23 cellular contexts compared by ENCODE assay signal in the genomic region with DNA sequence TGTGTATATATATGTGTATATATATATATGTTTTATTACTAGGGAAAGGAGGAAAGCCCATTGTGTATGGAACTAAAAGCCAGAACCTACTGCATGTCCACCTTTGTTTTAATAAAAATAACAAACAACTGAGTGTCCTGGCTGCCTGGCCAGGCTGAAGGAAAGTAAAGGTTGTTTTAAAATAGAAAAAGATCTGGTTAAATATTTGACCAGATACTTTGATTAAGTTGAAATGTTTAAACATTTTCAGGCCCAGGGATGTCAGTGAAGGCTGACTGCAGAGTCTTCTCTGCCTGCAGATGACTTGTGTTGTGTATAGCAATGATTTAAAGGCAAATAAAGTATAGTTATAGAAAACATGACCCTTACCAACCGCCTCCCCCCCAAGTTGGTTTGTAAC. TPM values are rescaled to one million over a fixed set of nuclear protein-coding genes. Genes with fewer than 3 reads are reported as not detected.
DNase-seq lines count a peak whose midpoint lies in the region; ATAC-seq, FAIRE-seq and TF ChIP-seq lines count a peak whose summit lies in the region.
"Had no signal": no experiment of that assay in that cellular context is flagged by ENCODE, and none has a peak within 500 bp of the region (broad histone marks: within the 10 kb centered on the region; RNA-seq: fewer than 3 reads in every experiment).

No MANE protein-coding gene starts in this region.

- no peak for TF ChIP-seq POLR2A in HepG2 (IDR thresholded peaks at IDR 0.05; ENCODE audit: insufficient read depth in 1 of 2, low read depth in 2 of 2, low read length in 2 of 2)
- no peak for TF ChIP-seq POLR2A in gastroesophageal sphincter (IDR thresholded peaks at IDR 0.05)
- TF ChIP-seq POLR2A in gastrocnemius medialis (IDR thresholded peaks at IDR 0.05), result no peak
- no peak for TF ChIP-seq POLR2A in uterus (IDR thresholded peaks at IDR 0.05)
- TF ChIP-seq POLR2A in testis (IDR thresholded peaks at IDR 0.05), result no peak

- no peak overlapping the region for H3K9ac ChIP-seq in liver (ENCODE audit: low read depth in 1 of 2, low read length in 2 of 2)
- H3K9ac ChIP-seq in HepG2 (ENCODE audit: insufficient read depth, low read depth, low read length), result no peak overlapping the region
- H3K9ac ChIP-seq: BLaER1 treated with 17β-estradiol and CSF1 and Interleukin-3, amounts not matched to agents 10 nM and 100 nM had no signal

- CTCF ChIA-PET in HepG2 (lab: Yijun Ruan, JAX; ENCODE audit: low intra/inter-chr PET ratio, low total read pairs), result no interaction called here

- FAIRE-seq in HepG2 (lab: Jason Lieb, UNC), result no peak
- FAIRE-seq: H1 had no signal

- H3K27me3 ChIP-seq in liver (ENCODE audit: control insufficient read depth in 4 of 4, insufficient read depth in 4 of 4, low read length in 3 of 4), result no peaks in the 10 kb centered on the region
- no peaks in the 10 kb centered on the region for H3K27me3 ChIP-seq in HepG2 (ENCODE audit: control insufficient read depth in 1 of 2, insufficient read depth in 2 of 2, low read length in 2 of 2)
- H3K27me3 ChIP-seq in gastroesophageal sphincter, result no peaks in the 10 kb centered on the region
- no peaks in the 10 kb centered on the region for H3K27me3 ChIP-seq in gastrocnemius medialis
- no peaks in the 10 kb centered on the region for H3K27me3 ChIP-seq in uterus
- H3K27me3 ChIP-seq in testis, result no peaks in the 10 kb centered on the region
- H3K27me3 ChIP-seq: BLaER1 treated with 17β-estradiol and CSF1 and Interleukin-3, amounts not matched to agents 10 nM and 100 nM; MG63 had no signal

- peaks cover 95% of the 10 kb centered on the region for H3K79me2 ChIP-seq in HepG2 (ENCODE audit: insufficient read depth, low read length)

- no peak overlapping the region for H2AFZ ChIP-seq in HepG2 (ENCODE audit: low read length)
- H2AFZ ChIP-seq: PC-9 had no signal

- H3K27ac ChIP-seq in liver (ENCODE audit: low read depth in 1 of 2, low read length in 2 of 2), result peak overlapping the region; percentile 9 to 24
- H3K27ac ChIP-seq in HepG2 (ENCODE audit: extremely low read length, insufficient read depth, low read length), result no peak overlapping the region
- H3K27ac ChIP-seq in gastroesophageal sphincter, result peak overlapping the region in 3 of 4 donors; percentile 25 to 65 (median 41)
- peak overlapping the region; percentile 24 to 58 (median 51) for H3K27ac ChIP-seq in gastrocnemius medialis
- H3K27ac ChIP-seq in uterus, result peak overlapping the region; percentile 10 to 30
- no peak overlapping the region for H3K27ac ChIP-seq in testis
- H3K27ac ChIP-seq: BLaER1 treated with 17β-estradiol and CSF1 and Interleukin-3, amounts not matched to agents 10 nM and 100 nM; PC-9 had no signal

- H3K36me3 ChIP-seq in liver (ENCODE audit: control insufficient read depth in 4 of 4, insufficient read depth in 3 of 4, low read depth in 1 of 4, low read length in 3 of 4), result no peaks in the 10 kb centered on the region
- peaks cover 1 to 4% of the 10 kb centered on the region in 2 experiments; a peak in 2 of 5 replicates for H3K36me3 ChIP-seq in HepG2 (replicated peaks in 1 of 2; ENCODE audit: control insufficient read depth in 1 of 2, insufficient read depth in 2 of 2, low read length in 2 of 2)
- H3K36me3 ChIP-seq in gastroesophageal sphincter, result no peaks in the 10 kb centered on the region
- no peaks in the 10 kb centered on the region for H3K36me3 ChIP-seq in gastrocnemius medialis
- no peaks in the 10 kb centered on the region for H3K36me3 ChIP-seq in uterus
- no peaks in the 10 kb centered on the region for H3K36me3 ChIP-seq in testis (ENCODE audit: low read depth, missing control alignments)
- H3K36me3 ChIP-seq: BLaER1 treated with 17β-estradiol and CSF1 and Interleukin-3, amounts not matched to agents 10 nM and 100 nM had no signal

- in situ Hi-C loops in HepG2 (cut with HindIII; ENCODE audit: extremely low pct_ligation_motif_present, low pct_unique_long_range_greater_than_20kb), result no loop called here
- in situ Hi-C loops in gastrocnemius medialis (cut with MboI; ENCODE audit: low sequenced_read_pairs in 4 of 4), result no loop called here

- no peak for DNase-seq in HepG2 (ENCODE audit: low spot score)
- no peak for DNase-seq in gastrocnemius medialis
- DNase-seq in uterus, result no peak
- no peak for DNase-seq in NCI-H2107 (lab: John Stamatoyannopoulos, UW)
- no peak for DNase-seq in testis
- DNase-seq: ACHN; Caco-2; CD4-positive, alpha-beta memory T cell; DMS 273 treated with DMSO at 0.1 percent for 48 hours; DMS79 treated with DMSO at 0.1 percent for 48 hours; Kasumi-1; MG63; NCI-H1694 treated with DMSO at 0.1 percent for 48 hours; NCI-H2081 treated with DMSO at 0.1 percent for 48 hours; NCI-H748 treated with DMSO at 0.1 percent for 48 hours; RPMI8226; SHP77 treated with DMSO at 0.1 percent for 48 hours had no signal

- no peaks in the 10 kb centered on the region for H3K9me3 ChIP-seq in liver (ENCODE audit: control insufficient read depth in 4 of 4, low read length in 3 of 4)
- H3K9me3 ChIP-seq in HepG2 (ENCODE audit: low read length), result no peaks in the 10 kb centered on the region
- no peaks in the 10 kb centered on the region for H3K9me3 ChIP-seq in gastroesophageal sphincter
- no peaks in the 10 kb centered on the region for H3K9me3 ChIP-seq in gastrocnemius medialis
- H3K9me3 ChIP-seq in uterus, result no peaks in the 10 kb centered on the region
- no peaks in the 10 kb centered on the region for H3K9me3 ChIP-seq in testis
- H3K9me3 ChIP-seq: Caco-2, MG63 had no signal

- WGBS in liver, result 79% methylated on average over 1 of the region's 1 CpG
- WGBS in HepG2 (ENCODE audit: low lambda C conversion rate), result 95% methylated on average over 1 of the region's 1 CpG
- 67 to 100% methylated on average over 1 of the region's 1 CpG for WGBS in gastroesophageal sphincter (ENCODE audit: low coverage in 1 of 2), 2 donors
- WGBS in testis, 2 donors, result 90 to 94% methylated on average over 1 of the region's 1 CpG

- TF ChIP-seq EP300 in HepG2 (IDR thresholded peaks at IDR 0.05; ENCODE audit: low read depth in 2 of 2, low read length in 2 of 2), result no peak
- TF ChIP-seq EP300 in HepG2 (CRISPR knock-in tag; IDR thresholded peaks at IDR 0.05; ENCODE audit: borderline replicate concordance), result no peak
- TF ChIP-seq EP300 in gastroesophageal sphincter (IDR thresholded peaks at IDR 0.05), result no peak

- intact Hi-C loops in HepG2 (cut with micrococcal nuclease; ENCODE audit: unreplicated experiment), result no loop called here
- intact Hi-C loops in gastrocnemius medialis (cut with DNase I; ENCODE audit: low total_unique reads), result no loop called here
- intact Hi-C loops in uterus (cut with DNase I; ENCODE audit: low total_unique reads), result no loop called here
- intact Hi-C loops in testis (cut with DNase I; ENCODE audit: low total_unique reads), result no loop called here

- ATAC-seq in HepG2 (no peak), gastroesophageal sphincter (no peak), gastrocnemius medialis (no peak), HG03442 (IDR thresholded peaks at IDR 0.05; ENCODE audit: unreplicated experiment) (no peak)

- H4K20me1 ChIP-seq in HepG2 (ENCODE audit: insufficient read depth, low read length), result peaks cover 59% of the 10 kb centered on the region
- H4K20me1 ChIP-seq: BLaER1 treated with 17β-estradiol and CSF1 and Interleukin-3, amounts not matched to agents 10 nM and 100 nM had no signal

- H3K4me1 ChIP-seq in liver (ENCODE audit: control insufficient read depth in 4 of 4, insufficient read depth in 4 of 4, low read length in 3 of 4), result peaks cover 2 to 36% (median 30%) of the 10 kb centered on the region in 4 donors
- H3K4me1 ChIP-seq in HepG2 (ENCODE audit: insufficient read depth, low read length), result peaks cover 73% of the 10 kb centered on the region
- peaks cover 17 to 100% (median 48%) of the 10 kb centered on the region in 3 donors for H3K4me1 ChIP-seq in gastroesophageal sphincter
- peaks cover 47 to 85% of the 10 kb centered on the region in 2 donors for H3K4me1 ChIP-seq in gastrocnemius medialis
- H3K4me1 ChIP-seq in uterus, result peaks cover 7 to 16% of the 10 kb centered on the region in 2 donors
- peaks cover 55% of the 10 kb centered on the region for H3K4me1 ChIP-seq in testis
- H3K4me1 ChIP-seq: BLaER1 treated with 17β-estradiol and CSF1 and Interleukin-3, amounts not matched to agents 10 nM and 100 nM; Caco-2 had no signal

- TF ChIP-seq CTCF in liver (IDR thresholded peaks at IDR 0.05; ENCODE audit: low read depth, low read length, missing input control) (no peak), HepG2 (CRISPR knock-in tag; IDR thresholded peaks at IDR 0.05) (no peak), gastroesophageal sphincter (IDR thresholded peaks at IDR 0.05) (no peak), gastrocnemius medialis (IDR thresholded peaks at IDR 0.05 in 4 of 5, conservative IDR thresholded peaks at IDR 0.05 in 1 of 5) (no peak), uterus (IDR thresholded peaks at IDR 0.05) (no peak), testis (IDR thresholded peaks at IDR 0.05) (no peak)

- H3K4me2 ChIP-seq in HepG2 (ENCODE audit: low read depth, low read length), result no peak overlapping the region
- H3K4me2 ChIP-seq: BLaER1 treated with 17β-estradiol and CSF1 and Interleukin-3, amounts not matched to agents 10 nM and 100 nM; PC-9 had no signal

- POLR2A ChIA-PET in HepG2 (lab: Yijun Ruan, JAX), result no interaction called here

- no peak overlapping the region for H3K4me3 ChIP-seq in liver (ENCODE audit: low read depth in 1 of 3, low read length in 3 of 3)
- H3K4me3 ChIP-seq in HepG2 (replicated peaks in 1 of 3; ENCODE audit: insufficient read depth in 1 of 3, low read depth in 2 of 3, low read length in 3 of 3), result no peak overlapping the region
- H3K4me3 ChIP-seq in gastroesophageal sphincter, result no peak overlapping the region
- no peak overlapping the region for H3K4me3 ChIP-seq in gastrocnemius medialis
- no peak overlapping the region for H3K4me3 ChIP-seq in uterus
- no peak overlapping the region for H3K4me3 ChIP-seq in testis
- H3K4me3 ChIP-seq: BLaER1 treated with 17β-estradiol and CSF1 and Interleukin-3, amounts not matched to agents 10 nM and 100 nM; MG63; PC-9 had no signal

- TF ChIP-seq RAD21 in liver (IDR thresholded peaks at IDR 0.05) (no peak), HepG2 (CRISPR knock-in tag; IDR thresholded peaks at IDR 0.05) (no peak)

- BruUV-seq in HepG2 (replicated peaks; lab: Mats Ljungman, UMichigan), result no TSS peak

RNA-seq across cellular contexts. Expression of a gene that starts 22.8 kb away (rescaled TPM):
- total RNA-seq in liver, result 100 to 1,000 TPM in 1 of 2 donors, 10 to 100 TPM in 1; 87.1 to 191 TPM
- 10 to 100 TPM; 44.8 to 64.6 TPM for polyA plus RNA-seq in liver
- 139 and 299 TPM in 2 replicates for total RNA-seq in HepG2 (2016; rRNA removed; fragmentation: Illumina TruSeq; extraction: Trizol)
- 7.6 and 9.0 TPM in 2 replicates for total RNA-seq in HepG2 (2016; cell fraction: cytosol; rRNA removed; fragmentation: Illumina TruSeq; extraction: Trizol; ENCODE audit: low read depth)
- 109 and 295 TPM in 2 replicates for total RNA-seq in HepG2 (2016; cell fraction: insoluble cytoplasmic fraction; rRNA removed; fragmentation: Illumina TruSeq; extraction: Trizol)
- 27.1 and 31.5 TPM in 2 replicates for total RNA-seq in HepG2 (2016; cell fraction: membrane; rRNA removed; fragmentation: Illumina TruSeq; extraction: Trizol)
- total RNA-seq in HepG2 (2016; cell fraction: nucleus; rRNA removed; fragmentation: Illumina TruSeq; extraction: Trizol), result 441 and 497 TPM in 2 replicates
- polyA plus RNA-seq in HepG2 (2011; rRNA removed), result 123 and 127 TPM in 2 replicates
- 37.4 and 38.8 TPM in 2 replicates for polyA plus RNA-seq in HepG2 (2011; cell fraction: cytosol; rRNA removed)
- 594 and 623 TPM in 2 replicates for polyA plus RNA-seq in HepG2 (2011; cell fraction: nucleus; rRNA removed)
- 212 and 223 TPM in 2 replicates for polyA plus RNA-seq in HepG2 (2012)
- 3.3 and 4.0 TPM in 2 replicates for polyA plus RNA-seq in HepG2 (2016; cell fraction: cytosol; fragmentation: Illumina TruSeq; extraction: Trizol; ENCODE audit: low read depth)
- 55.3 and 74.4 TPM in 2 replicates for polyA plus RNA-seq in HepG2 (2016; cell fraction: insoluble cytoplasmic fraction; fragmentation: Illumina TruSeq; extraction: Trizol; ENCODE audit: low read depth)
- 9.0 and 11.0 TPM in 2 replicates for polyA plus RNA-seq in HepG2 (2016; cell fraction: membrane; fragmentation: Illumina TruSeq; extraction: Trizol; ENCODE audit: low read depth)
- 381 and 401 TPM in 2 replicates for polyA plus RNA-seq in HepG2 (2016; cell fraction: nucleus; fragmentation: Illumina TruSeq; extraction: Trizol; ENCODE audit: insufficient read depth, low read depth)
- 53.9 and 245 TPM in 2 replicates for polyA minus RNA-seq in HepG2 (2011; rRNA and poly(A)+ RNA removed; ENCODE audit: low replicate concordance)
- 129 and 133 TPM in 2 replicates for polyA minus RNA-seq in HepG2 (2011; cell fraction: cytosol; rRNA and poly(A)+ RNA removed)
- polyA minus RNA-seq in HepG2 (2011; cell fraction: nucleus; rRNA and poly(A)+ RNA removed), result 957 and 1,039 TPM in 2 replicates
- total RNA-seq in gastroesophageal sphincter, result 100 to 1,000 TPM; 353 to 606 (median 498) TPM
- total RNA-seq in gastrocnemius medialis, result 100 to 1,000 TPM; 107 to 191 (median 119) TPM
- 100 to 1,000 TPM; 189 to 423 (median 341) TPM for total RNA-seq in uterus
- 100 to 1,000 TPM; 278 to 366 TPM for total RNA-seq in testis
- polyA plus RNA-seq in testis (ENCODE audit: insufficient read depth, low read depth, low replicate concordance), result 143 TPM

Comparison
In these comparisons a context has a peak if more than half of its experiments do, and no peak if none do; other contexts are left out.
1. H3K27ac ChIP-seq: peak in liver (2 of 2), gastroesophageal sphincter (3 of 4), gastrocnemius medialis (4 of 4) and uterus (2 of 2); none in HepG2 (single experiment) and testis (0 of 2).